Comparison of ENCODE assay signal across 1 cellular context in the genomic region with DNA sequence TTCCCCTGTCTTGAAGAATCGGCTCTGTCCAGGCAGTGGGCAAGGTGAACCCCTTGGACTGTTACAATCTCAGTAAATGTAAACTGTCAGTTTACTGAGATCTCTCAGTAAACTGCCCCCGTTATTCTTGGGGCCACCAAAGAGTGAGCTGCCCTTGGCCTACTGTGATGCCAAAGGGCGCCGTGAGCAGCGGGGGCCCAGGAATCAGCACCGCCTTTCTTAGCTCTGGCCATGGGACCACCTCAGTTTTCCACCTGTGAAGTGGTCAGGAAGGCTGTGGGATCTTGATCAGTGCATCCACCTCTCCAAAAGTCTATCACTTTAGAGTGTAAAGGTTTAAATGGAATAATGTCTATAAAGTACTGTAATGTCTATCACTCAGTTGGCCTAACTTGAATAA.
TF ChIP-seq lines count a peak whose summit lies in the region.

No MANE protein-coding gene starts in this region.

TF ChIP-seq in SK-N-SH, 30 proteins besides CTCF, POLR2A, EP300 and RAD21 (continued from another document):
- TF ChIP-seq, protein P1, sequence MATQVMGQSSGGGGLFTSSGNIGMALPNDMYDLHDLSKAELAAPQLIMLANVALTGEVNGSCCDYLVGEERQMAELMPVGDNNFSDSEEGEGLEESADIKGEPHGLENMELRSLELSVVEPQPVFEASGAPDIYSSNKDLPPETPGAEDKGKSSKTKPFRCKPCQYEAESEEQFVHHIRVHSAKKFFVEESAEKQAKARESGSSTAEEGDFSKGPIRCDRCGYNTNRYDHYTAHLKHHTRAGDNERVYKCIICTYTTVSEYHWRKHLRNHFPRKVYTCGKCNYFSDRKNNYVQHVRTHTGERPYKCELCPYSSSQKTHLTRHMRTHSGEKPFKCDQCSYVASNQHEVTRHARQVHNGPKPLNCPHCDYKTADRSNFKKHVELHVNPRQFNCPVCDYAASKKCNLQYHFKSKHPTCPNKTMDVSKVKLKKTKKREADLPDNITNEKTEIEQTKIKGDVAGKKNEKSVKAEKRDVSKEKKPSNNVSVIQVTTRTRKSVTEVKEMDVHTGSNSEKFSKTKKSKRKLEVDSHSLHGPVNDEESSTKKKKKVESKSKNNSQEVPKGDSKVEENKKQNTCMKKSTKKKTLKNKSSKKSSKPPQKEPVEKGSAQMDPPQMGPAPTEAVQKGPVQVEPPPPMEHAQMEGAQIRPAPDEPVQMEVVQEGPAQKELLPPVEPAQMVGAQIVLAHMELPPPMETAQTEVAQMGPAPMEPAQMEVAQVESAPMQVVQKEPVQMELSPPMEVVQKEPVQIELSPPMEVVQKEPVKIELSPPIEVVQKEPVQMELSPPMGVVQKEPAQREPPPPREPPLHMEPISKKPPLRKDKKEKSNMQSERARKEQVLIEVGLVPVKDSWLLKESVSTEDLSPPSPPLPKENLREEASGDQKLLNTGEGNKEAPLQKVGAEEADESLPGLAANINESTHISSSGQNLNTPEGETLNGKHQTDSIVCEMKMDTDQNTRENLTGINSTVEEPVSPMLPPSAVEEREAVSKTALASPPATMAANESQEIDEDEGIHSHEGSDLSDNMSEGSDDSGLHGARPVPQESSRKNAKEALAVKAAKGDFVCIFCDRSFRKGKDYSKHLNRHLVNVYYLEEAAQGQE (IDR thresholded peaks at IDR 0.05; ENCODE audit: low read depth, low read length) = no peak
- TF ChIP-seq, protein P2, sequence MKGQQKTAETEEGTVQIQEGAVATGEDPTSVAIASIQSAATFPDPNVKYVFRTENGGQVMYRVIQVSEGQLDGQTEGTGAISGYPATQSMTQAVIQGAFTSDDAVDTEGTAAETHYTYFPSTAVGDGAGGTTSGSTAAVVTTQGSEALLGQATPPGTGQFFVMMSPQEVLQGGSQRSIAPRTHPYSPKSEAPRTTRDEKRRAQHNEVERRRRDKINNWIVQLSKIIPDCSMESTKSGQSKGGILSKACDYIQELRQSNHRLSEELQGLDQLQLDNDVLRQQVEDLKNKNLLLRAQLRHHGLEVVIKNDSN (IDR thresholded peaks at IDR 0.05; ENCODE audit: borderline replicate concordance, low read depth) = no peak
- TF ChIP-seq, protein P3, sequence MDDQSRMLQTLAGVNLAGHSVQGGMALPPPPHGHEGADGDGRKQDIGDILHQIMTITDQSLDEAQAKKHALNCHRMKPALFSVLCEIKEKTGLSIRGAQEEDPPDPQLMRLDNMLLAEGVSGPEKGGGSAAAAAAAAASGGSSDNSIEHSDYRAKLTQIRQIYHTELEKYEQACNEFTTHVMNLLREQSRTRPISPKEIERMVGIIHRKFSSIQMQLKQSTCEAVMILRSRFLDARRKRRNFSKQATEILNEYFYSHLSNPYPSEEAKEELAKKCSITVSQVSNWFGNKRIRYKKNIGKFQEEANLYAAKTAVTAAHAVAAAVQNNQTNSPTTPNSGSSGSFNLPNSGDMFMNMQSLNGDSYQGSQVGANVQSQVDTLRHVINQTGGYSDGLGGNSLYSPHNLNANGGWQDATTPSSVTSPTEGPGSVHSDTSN (IDR thresholded peaks at IDR 0.05) = no peak
- TF ChIP-seq YY1 (IDR thresholded peaks at IDR 0.05; ENCODE audit: low read depth) (no peak), ELF1 (IDR thresholded peaks at IDR 0.05) (no peak), TEAD4 (IDR thresholded peaks at IDR 0.05; ENCODE audit: borderline replicate concordance, insufficient read depth) (no peak), TAF1 (IDR thresholded peaks at IDR 0.05; ENCODE audit: borderline replicate concordance, low read depth, low read length) (no peak), FOXM1 (IDR thresholded peaks at IDR 0.05; ENCODE audit: low read depth) (no peak), RXRA (IDR thresholded peaks at IDR 0.05; ENCODE audit: borderline replicate concordance, low read depth) (no peak), CHD2 (IDR thresholded peaks at IDR 0.05; ENCODE audit: low read length, partially characterized antibody) (no peak), JUND (IDR thresholded peaks at IDR 0.05) (no peak), SIN3A (IDR thresholded peaks at IDR 0.05; ENCODE audit: borderline replicate concordance, low read depth, low read length) (no peak)
- TF ChIP-seq, protein P4, sequence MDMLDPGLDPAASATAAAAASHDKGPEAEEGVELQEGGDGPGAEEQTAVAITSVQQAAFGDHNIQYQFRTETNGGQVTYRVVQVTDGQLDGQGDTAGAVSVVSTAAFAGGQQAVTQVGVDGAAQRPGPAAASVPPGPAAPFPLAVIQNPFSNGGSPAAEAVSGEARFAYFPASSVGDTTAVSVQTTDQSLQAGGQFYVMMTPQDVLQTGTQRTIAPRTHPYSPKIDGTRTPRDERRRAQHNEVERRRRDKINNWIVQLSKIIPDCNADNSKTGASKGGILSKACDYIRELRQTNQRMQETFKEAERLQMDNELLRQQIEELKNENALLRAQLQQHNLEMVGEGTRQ (IDR thresholded peaks at IDR 0.05; ENCODE audit: borderline replicate concordance, low read depth, low read length) = no peak
- TF ChIP-seq, protein P5, sequence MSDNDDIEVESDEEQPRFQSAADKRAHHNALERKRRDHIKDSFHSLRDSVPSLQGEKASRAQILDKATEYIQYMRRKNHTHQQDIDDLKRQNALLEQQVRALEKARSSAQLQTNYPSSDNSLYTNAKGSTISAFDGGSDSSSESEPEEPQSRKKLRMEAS (IDR thresholded peaks at IDR 0.05; ENCODE audit: low read depth) = no peak
- TF ChIP-seq, protein P6, sequence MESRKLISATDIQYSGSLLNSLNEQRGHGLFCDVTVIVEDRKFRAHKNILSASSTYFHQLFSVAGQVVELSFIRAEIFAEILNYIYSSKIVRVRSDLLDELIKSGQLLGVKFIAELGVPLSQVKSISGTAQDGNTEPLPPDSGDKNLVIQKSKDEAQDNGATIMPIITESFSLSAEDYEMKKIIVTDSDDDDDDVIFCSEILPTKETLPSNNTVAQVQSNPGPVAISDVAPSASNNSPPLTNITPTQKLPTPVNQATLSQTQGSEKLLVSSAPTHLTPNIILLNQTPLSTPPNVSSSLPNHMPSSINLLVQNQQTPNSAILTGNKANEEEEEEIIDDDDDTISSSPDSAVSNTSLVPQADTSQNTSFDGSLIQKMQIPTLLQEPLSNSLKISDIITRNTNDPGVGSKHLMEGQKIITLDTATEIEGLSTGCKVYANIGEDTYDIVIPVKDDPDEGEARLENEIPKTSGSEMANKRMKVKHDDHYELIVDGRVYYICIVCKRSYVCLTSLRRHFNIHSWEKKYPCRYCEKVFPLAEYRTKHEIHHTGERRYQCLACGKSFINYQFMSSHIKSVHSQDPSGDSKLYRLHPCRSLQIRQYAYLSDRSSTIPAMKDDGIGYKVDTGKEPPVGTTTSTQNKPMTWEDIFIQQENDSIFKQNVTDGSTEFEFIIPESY (IDR thresholded peaks at IDR 0.05; ENCODE audit: borderline replicate concordance, low read depth) = no peak
